Comparison of ENCODE assay signal across 10 cellular contexts in genomic region chr12:80553316-80553715, GRCh38.
DNase-seq lines count a peak whose midpoint lies in the region; ATAC-seq, FAIRE-seq and TF ChIP-seq lines count a peak whose summit lies in the region.
"Had no signal": no experiment of that assay in that cellular context is flagged by ENCODE, and none has a peak within 500 bp of the region (broad histone marks: within the 10 kb centered on the region; RNA-seq: fewer than 3 reads in every experiment).

No MANE protein-coding gene starts in this region.

- TF ChIP-seq CTCF in AG09319 (IDR thresholded peaks at IDR 0.05; ENCODE audit: low read depth, low read length) (no peak), WERI-Rb-1 (IDR thresholded peaks at IDR 0.05; ENCODE audit: low read depth, low read length) (no peak)

- no peak overlapping the region for H3K4me3 ChIP-seq in H7 (ENCODE audit: insufficient read depth, low read depth, low read length)
- no peak overlapping the region for H3K4me3 ChIP-seq in WERI-Rb-1 (ENCODE audit: low read depth, low read length)

- no peaks in the 10 kb centered on the region for H3K9me3 ChIP-seq in WERI-Rb-1 (ENCODE audit: severe bottlenecking)

- H3K27me3 ChIP-seq in H7 (ENCODE audit: control insufficient read depth, insufficient read depth, low read length) (no peaks in the 10 kb centered on the region), WERI-Rb-1 (ENCODE audit: insufficient read depth, low read depth, severe bottlenecking) (no peaks in the 10 kb centered on the region)

- H3K27ac ChIP-seq in WERI-Rb-1 = no peak overlapping the region

- DNase-seq in AG09319 (ENCODE audit: extremely low read depth, low read depth) (peak; percentile 44), LoVo (ENCODE audit: low spot score) (peak; percentile 28), myocyte (ENCODE audit: low read depth) (peak; percentile 58), H7 (no peak), posterior cingulate gyrus (no peak), WERI-Rb-1 (no peak)
- DNase-seq: NCI-H510A; stimulated activated naive CD4-positive, alpha-beta T cell had no signal

- H3K36me3 ChIP-seq in H7 (replicated peaks; ENCODE audit: control insufficient read depth, insufficient read depth, low read length) (no peaks in the 10 kb centered on the region), WERI-Rb-1 (no peaks in the 10 kb centered on the region)

- peak; percentile 5 for FAIRE-seq in colon (lab: Jason Lieb, UNC)

- intact Hi-C loops in posterior cingulate gyrus (cut with DNase I) = no loop called here

- no peak for ATAC-seq in HG02759 (IDR thresholded peaks at IDR 0.05; ENCODE audit: unreplicated experiment)

Comparison
In these comparisons a context has a peak if more than half of its experiments do, and no peak if none do; other contexts are left out.
1. DNase-seq: peak in AG09319 (single experiment), LoVo (single experiment) and myocyte (single experiment); none in H7 (single experiment), posterior cingulate gyrus (0 of 10) and WERI-Rb-1 (single experiment).